In the genomic region with DNA sequence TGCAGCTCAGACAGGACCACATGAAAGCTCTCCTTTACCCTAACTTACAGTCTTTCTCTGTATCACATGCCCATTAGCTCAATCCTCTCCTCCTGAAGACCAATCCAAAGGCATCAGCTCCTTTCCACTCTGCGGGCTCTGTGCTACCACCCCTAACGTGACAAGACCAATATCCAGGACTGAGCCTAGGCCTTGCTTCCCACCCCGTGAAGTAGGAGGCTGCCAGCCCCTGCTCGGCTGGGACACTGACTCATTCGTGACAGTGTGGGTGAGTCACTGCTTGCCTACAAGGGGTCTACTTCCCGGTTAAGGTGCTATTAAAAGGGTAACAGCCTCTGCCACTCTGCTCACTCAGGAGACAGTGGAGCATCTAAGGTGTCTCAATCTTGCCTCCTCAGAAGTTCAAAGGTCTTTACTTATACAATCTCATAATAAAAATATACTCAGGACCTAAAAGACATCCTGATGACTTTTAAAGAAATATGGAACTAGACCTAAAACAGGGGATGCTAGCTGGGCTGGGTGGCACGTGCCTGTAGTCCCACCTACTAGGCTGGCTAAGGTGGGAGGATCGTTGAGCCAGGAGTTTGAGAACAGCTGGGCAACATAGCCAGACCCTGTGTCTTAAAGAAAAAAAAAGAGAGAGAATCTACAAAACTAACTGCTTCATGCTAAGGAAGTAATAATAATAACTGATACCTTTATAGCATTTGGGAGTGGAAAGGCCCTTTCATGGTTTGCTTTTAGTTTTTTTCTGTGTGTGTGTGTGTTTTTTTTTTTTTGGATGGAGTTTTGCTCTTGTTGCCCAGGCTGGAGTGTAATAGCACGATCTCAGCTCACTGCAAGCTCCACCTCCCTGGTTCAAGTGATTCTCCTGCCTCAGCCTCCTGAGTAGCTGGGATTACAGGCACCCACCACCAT, we compare ENCODE assay signal across 1 cellular context.
TF ChIP-seq lines count a peak whose summit lies in the region.

No MANE protein-coding gene starts in this region.

TF ChIP-seq in K562, 482 proteins besides CTCF, POLR2A, EP300 and RAD21 (continued from another document):
- TF ChIP-seq, protein P1, sequence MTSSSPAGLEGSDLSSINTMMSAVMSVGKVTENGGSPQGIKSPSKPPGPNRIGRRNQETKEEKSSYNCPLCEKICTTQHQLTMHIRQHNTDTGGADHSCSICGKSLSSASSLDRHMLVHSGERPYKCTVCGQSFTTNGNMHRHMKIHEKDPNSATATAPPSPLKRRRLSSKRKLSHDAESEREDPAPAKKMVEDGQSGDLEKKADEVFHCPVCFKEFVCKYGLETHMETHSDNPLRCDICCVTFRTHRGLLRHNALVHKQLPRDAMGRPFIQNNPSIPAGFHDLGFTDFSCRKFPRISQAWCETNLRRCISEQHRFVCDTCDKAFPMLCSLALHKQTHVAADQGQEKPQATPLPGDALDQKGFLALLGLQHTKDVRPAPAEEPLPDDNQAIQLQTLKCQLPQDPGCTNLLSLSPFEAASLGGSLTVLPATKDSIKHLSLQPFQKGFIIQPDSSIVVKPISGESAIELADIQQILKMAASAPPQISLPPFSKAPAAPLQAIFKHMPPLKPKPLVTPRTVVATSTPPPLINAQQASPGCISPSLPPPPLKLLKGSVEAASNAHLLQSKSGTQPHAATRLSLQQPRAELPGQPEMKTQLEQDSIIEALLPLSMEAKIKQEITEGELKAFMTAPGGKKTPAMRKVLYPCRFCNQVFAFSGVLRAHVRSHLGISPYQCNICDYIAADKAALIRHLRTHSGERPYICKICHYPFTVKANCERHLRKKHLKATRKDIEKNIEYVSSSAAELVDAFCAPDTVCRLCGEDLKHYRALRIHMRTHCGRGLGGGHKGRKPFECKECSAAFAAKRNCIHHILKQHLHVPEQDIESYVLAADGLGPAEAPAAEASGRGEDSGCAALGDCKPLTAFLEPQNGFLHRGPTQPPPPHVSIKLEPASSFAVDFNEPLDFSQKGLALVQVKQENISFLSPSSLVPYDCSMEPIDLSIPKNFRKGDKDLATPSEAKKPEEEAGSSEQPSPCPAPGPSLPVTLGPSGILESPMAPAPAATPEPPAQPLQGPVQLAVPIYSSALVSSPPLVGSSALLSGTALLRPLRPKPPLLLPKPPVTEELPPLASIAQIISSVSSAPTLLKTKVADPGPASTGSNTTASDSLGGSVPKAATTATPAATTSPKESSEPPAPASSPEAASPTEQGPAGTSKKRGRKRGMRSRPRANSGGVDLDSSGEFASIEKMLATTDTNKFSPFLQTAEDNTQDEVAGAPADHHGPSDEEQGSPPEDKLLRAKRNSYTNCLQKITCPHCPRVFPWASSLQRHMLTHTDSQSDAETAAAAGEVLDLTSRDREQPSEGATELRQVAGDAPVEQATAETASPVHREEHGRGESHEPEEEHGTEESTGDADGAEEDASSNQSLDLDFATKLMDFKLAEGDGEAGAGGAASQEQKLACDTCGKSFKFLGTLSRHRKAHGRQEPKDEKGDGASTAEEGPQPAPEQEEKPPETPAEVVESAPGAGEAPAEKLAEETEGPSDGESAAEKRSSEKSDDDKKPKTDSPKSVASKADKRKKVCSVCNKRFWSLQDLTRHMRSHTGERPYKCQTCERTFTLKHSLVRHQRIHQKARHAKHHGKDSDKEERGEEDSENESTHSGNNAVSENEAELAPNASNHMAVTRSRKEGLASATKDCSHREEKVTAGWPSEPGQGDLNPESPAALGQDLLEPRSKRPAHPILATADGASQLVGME (CRISPR knock-in tag; IDR thresholded peaks at IDR 0.05) = no peak
- peak; percentile 92 for TF ChIP-seq JUND (IDR thresholded peaks at IDR 0.05; ENCODE audit: borderline replicate concordance, low read depth, low read length)
- TF ChIP-seq JUND (tag; IDR thresholded peaks at IDR 0.05; ENCODE audit: borderline replicate concordance, low read depth, low read length) = peak; percentile 85; the same call in 2 of the 3 replicates
- TF ChIP-seq LARP7 (IDR thresholded peaks at IDR 0.05) = no peak
- no peak for TF ChIP-seq SMAD4 (CRISPR knock-in tag; conservative IDR thresholded peaks at IDR 0.05)
- no peak for TF ChIP-seq ZBTB8A (IDR thresholded peaks at IDR 0.05; ENCODE audit: partially characterized antibody)
- no peak for TF ChIP-seq TEAD2 (tag; IDR thresholded peaks at IDR 0.05)
- TF ChIP-seq BDP1 (IDR thresholded peaks at IDR 0.05; ENCODE audit: insufficient read depth, insufficient read length) = no peak
- TF ChIP-seq ZNF76 (CRISPR knock-in tag; IDR thresholded peaks at IDR 0.05; ENCODE audit: borderline replicate concordance) = no peak
- TF ChIP-seq ZZZ3 (IDR thresholded peaks at IDR 0.05) = no peak
- no peak for TF ChIP-seq HOXB6 (CRISPR knock-in tag; IDR thresholded peaks at IDR 0.05; ENCODE audit: borderline replicate concordance)
- TF ChIP-seq, protein P2, sequence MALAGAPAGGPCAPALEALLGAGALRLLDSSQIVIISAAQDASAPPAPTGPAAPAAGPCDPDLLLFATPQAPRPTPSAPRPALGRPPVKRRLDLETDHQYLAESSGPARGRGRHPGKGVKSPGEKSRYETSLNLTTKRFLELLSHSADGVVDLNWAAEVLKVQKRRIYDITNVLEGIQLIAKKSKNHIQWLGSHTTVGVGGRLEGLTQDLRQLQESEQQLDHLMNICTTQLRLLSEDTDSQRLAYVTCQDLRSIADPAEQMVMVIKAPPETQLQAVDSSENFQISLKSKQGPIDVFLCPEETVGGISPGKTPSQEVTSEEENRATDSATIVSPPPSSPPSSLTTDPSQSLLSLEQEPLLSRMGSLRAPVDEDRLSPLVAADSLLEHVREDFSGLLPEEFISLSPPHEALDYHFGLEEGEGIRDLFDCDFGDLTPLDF (CRISPR knock-in tag; IDR thresholded peaks at IDR 0.05) = no peak
- peak; percentile 77; the same call in 1 of the 2 replicates for TF ChIP-seq SMARCA4 (IDR thresholded peaks at IDR 0.05)
- no peak for TF ChIP-seq ZBTB26 (CRISPR knock-in tag; IDR thresholded peaks at IDR 0.05)
- no peak for TF ChIP-seq XRCC3 (IDR thresholded peaks at IDR 0.05)
- TF ChIP-seq TAF7 (tag; IDR thresholded peaks at IDR 0.05) = no peak
- no peak for TF ChIP-seq THAP7 (CRISPR knock-in tag; IDR thresholded peaks at IDR 0.05)
- no peak for TF ChIP-seq CREBBP (IDR thresholded peaks at IDR 0.05; ENCODE audit: low read depth, low read length)
- TF ChIP-seq ZNF239 (CRISPR knock-in tag; IDR thresholded peaks at IDR 0.05) = no peak
- no peak for TF ChIP-seq ZNF408 (CRISPR knock-in tag; IDR thresholded peaks at IDR 0.05; ENCODE audit: low read depth)
- no peak for TF ChIP-seq MAFK (IDR thresholded peaks at IDR 0.05; ENCODE audit: low read length)
- no peak for TF ChIP-seq ZNF140 (CRISPR knock-in tag; IDR thresholded peaks at IDR 0.05)
- TF ChIP-seq HINFP (tag; conservative IDR thresholded peaks at IDR 0.05; ENCODE audit: low read depth) = no peak
- TF ChIP-seq ZNF449 (CRISPR knock-in tag; IDR thresholded peaks at IDR 0.05) = no peak
- TF ChIP-seq EGR1 (conservative IDR thresholded peaks at IDR 0.05) = no peak
